8 cellular contexts compared by ENCODE assay signal in genomic region chr15:79924379-79924778, GRCh38. TPM values are rescaled to one million over a fixed set of nuclear protein-coding genes. Genes with fewer than 3 reads are reported as not detected.
DNase-seq lines count a peak whose midpoint lies in the region; ATAC-seq and TF ChIP-seq lines count a peak whose summit lies in the region.

No MANE protein-coding gene starts in this region.

- CTCF ChIA-PET in WTC11 (lab: Charles Lee): no interaction called here

- ATAC-seq in WTC11 (no peak), right cardiac atrium (no peak), sciatic nerve (no peak), HG03354 (IDR thresholded peaks at IDR 0.05; ENCODE audit: poor library complexity, severe bottlenecking, unreplicated experiment) (no peak)

- H3K4me3 Mint-ChIP-seq in WTC11: peak overlapping the region; percentile 93

- 90% methylated on average over 24 of the region's 24 CpGs for WGBS in right cardiac atrium

- H3K9me3 ChIP-seq in HAP-1 (peaks cover 26% of the 10 kb centered on the region), right cardiac atrium (ENCODE audit: control insufficient read depth, low read length) (no peaks in the 10 kb centered on the region)

- H3K4me3 ChIP-seq in HAP-1 (peak overlapping the region; percentile 100), right cardiac atrium (ENCODE audit: low read length) (peak overlapping the region; percentile 50), skin epidermis (peak overlapping the region; percentile 70 to 97 (median 84))

- peak overlapping the region; percentile 86; the same call in 1 of the 2 replicates for H3K27ac Mint-ChIP-seq in WTC11

- H3K36me3 Mint-ChIP-seq in WTC11: peaks cover 36% of the 10 kb centered on the region

- intact Hi-C loops in right cardiac atrium (cut with DNase I): no loop called here
- intact Hi-C loops in sciatic nerve (cut with DNase I): no loop called here

- no peak overlapping the region for H3K27ac ChIP-seq in right cardiac atrium (ENCODE audit: low read length)
- peak overlapping the region; percentile 28 to 98 (median 93) for H3K27ac ChIP-seq in skin epidermis

- no peaks in the 10 kb centered on the region; the same call in 1 of the 2 replicates for H3K27me3 Mint-ChIP-seq in WTC11 (ENCODE audit: low read depth)

- H3K9me3 Mint-ChIP-seq in WTC11: peaks cover 22% of the 10 kb centered on the region

- DNase-seq in HAP-1 (ENCODE audit: low spot score in 2 of 2): no peak
- no peak for DNase-seq in WTC11 (ENCODE audit: low spot score)
- DNase-seq in right cardiac atrium: peak in 1 of 3 donors; percentile 38
- DNase-seq in sciatic nerve (ENCODE audit: low spot score): no peak
- no peak for DNase-seq in stimulated activated CD4-positive, alpha-beta T cell treated with anti-CD3 and anti-CD28 coated beads, Interleukin-4, amount 100 ng/mL, for 4 hours
- DNase-seq in globus pallidus (ENCODE audit: low spot score): no peak

- H3K27me3 ChIP-seq in HAP-1 (ENCODE audit: low read depth): peaks cover 2% of the 10 kb centered on the region; the same call in 1 of the 2 replicates
- no peaks in the 10 kb centered on the region for H3K27me3 ChIP-seq in right cardiac atrium (ENCODE audit: control insufficient read depth, insufficient read depth)

- no peak for TF ChIP-seq CTCF in WTC11 (IDR thresholded peaks at IDR 0.05)

- POLR2A ChIA-PET in WTC11 (lab: Charles Lee): no interaction called here

- H3K4me1 ChIP-seq in HAP-1: peaks cover 4% of the 10 kb centered on the region
- no peaks in the 10 kb centered on the region for H3K4me1 ChIP-seq in right cardiac atrium (ENCODE audit: control insufficient read depth, insufficient read depth, low read length)

- in situ Hi-C loops in HAP-1 (cut with MboI; ENCODE audit: low sequenced_read_pairs): no loop called here

- peaks cover 16% of the 10 kb centered on the region for H3K36me3 ChIP-seq in HAP-1 (replicated peaks)

- peaks cover 19% of the 10 kb centered on the region for H3K4me1 Mint-ChIP-seq in WTC11

TF ChIP-seq in WTC11, 78 proteins besides CTCF, POLR2A, EP300 and RAD21 (continues in another document):
- no peak for TF ChIP-seq ZNF532 (CRISPR knock-in tag; IDR thresholded peaks at IDR 0.05; ENCODE audit: borderline replicate concordance)
- no peak for TF ChIP-seq MXD4 (CRISPR knock-in tag; IDR thresholded peaks at IDR 0.05; ENCODE audit: borderline replicate concordance)
- no peak for TF ChIP-seq TEAD1 (CRISPR knock-in tag; IDR thresholded peaks at IDR 0.05)
- no peak for TF ChIP-seq PREB (CRISPR knock-in tag; IDR thresholded peaks at IDR 0.05; ENCODE audit: borderline replicate concordance)
- no peak for TF ChIP-seq FOXP4 (CRISPR knock-in tag; IDR thresholded peaks at IDR 0.05)
- TF ChIP-seq ZNF232 (CRISPR knock-in tag; IDR thresholded peaks at IDR 0.05): no peak
- no peak for TF ChIP-seq ZNF121 (CRISPR knock-in tag; IDR thresholded peaks at IDR 0.05)
- TF ChIP-seq TEAD4 (CRISPR knock-in tag; IDR thresholded peaks at IDR 0.05): no peak
- TF ChIP-seq ZNF512 (CRISPR knock-in tag; IDR thresholded peaks at IDR 0.05; ENCODE audit: borderline replicate concordance): no peak
- no peak for TF ChIP-seq PRDM15 (CRISPR knock-in tag; IDR thresholded peaks at IDR 0.05)

RNA-seq across cellular contexts. Expression of gene MTHFS, which starts 27.6 kb away (rescaled TPM):
- total RNA-seq in WTC11 (2021) (24.8 to 31.0 TPM (median 29.7 TPM) in 3 replicates), right cardiac atrium (10 to 100 TPM; 12.3 to 20.1 (median 16.3) TPM), sciatic nerve (18.7 TPM)
- polyA plus RNA-seq in right cardiac atrium: 35.2 TPM

RNA-seq across cellular contexts. Expression of gene BCL2A1, which starts 46.6 kb away (rescaled TPM):
- total RNA-seq in WTC11 (2021): 0.25 to 0.32 TPM (median 0.28 TPM) in 3 replicates
- 1 to 10 TPM in 1 of 4 donors, under 1 TPM in 2, not detected in 1; 0.29 to 1.1 (median 0.46) TPM for total RNA-seq in right cardiac atrium
- 0.41 TPM for polyA plus RNA-seq in right cardiac atrium
- 11.6 TPM for total RNA-seq in sciatic nerve

Comparison
In these comparisons a context has a peak if more than half of its experiments do, and no peak if none do; other contexts are left out.
1. H3K4me3 ChIP-seq: peak in every context shown above with its lines; median percentile 100 in HAP-1; 84 in skin epidermis; 50 in right cardiac atrium.